Comparison of ENCODE assay signal across 8 cellular contexts in genomic region chr4:2962614-2963184, GRCh38. TPM values are rescaled to one million over a fixed set of nuclear protein-coding genes. Genes with fewer than 3 reads are reported as not detected.
DNase-seq lines count a peak whose midpoint lies in the region; ATAC-seq and TF ChIP-seq lines count a peak whose summit lies in the region.

No MANE protein-coding gene starts in this region.

- H3K4me3 ChIP-seq in HFF-Myc (replicated peaks; ENCODE audit: low read depth, low read length) (peak overlapping the region; percentile 96), NB4 (ENCODE audit: low read depth, low read length) (peak overlapping the region; percentile 76), adrenal gland (peak overlapping the region; percentile 20 to 93 (median 69)), hepatocyte (peak overlapping the region; percentile 63)

- peaks cover 8% of the 10 kb centered on the region for H4K20me1 ChIP-seq in hepatocyte (ENCODE audit: insufficient read depth, poor library complexity, severe bottlenecking)

- H3K79me2 ChIP-seq in hepatocyte = peaks cover 56% of the 10 kb centered on the region

- no peak for TF ChIP-seq POLR2A in NB4 (IDR thresholded peaks at IDR 0.05; ENCODE audit: extremely low read depth, insufficient read length)
- no peak for TF ChIP-seq POLR2A in adrenal gland (IDR thresholded peaks at IDR 0.05)

- H3K4me2 ChIP-seq in hepatocyte = peak overlapping the region; percentile 88

- peak overlapping the region; percentile 83 to 95 (median 89) for H3K27ac ChIP-seq in adrenal gland
- peak overlapping the region; percentile 91 for H3K27ac ChIP-seq in hepatocyte

- WGBS in adrenal gland, 4 donors = 0 to 1% (median 0%) methylated on average over 25 to 43 of the region's 43 CpGs
- under 1% methylated on average over 43 of the region's 43 CpGs for WGBS in hepatocyte (ENCODE audit: low lambda C conversion rate, missing lambda C conversion rate)

- no peak for DNase-seq in activated T-cell treated with anti-CD3 and anti-CD28 coated beads, Interleukin-2, amount 50 U/mL, for 24 hours
- no peak for DNase-seq in activated T-cell treated with anti-CD3 and anti-CD28 coated beads, Interleukin-2, amount 50 U/mL, for 1 hour
- no peak for DNase-seq in HFF-Myc (ENCODE audit: extremely low read depth, low read depth)
- DNase-seq in NB4 (ENCODE audit: low read depth) = peak; percentile 83
- peak in 6 of 7 donors; percentile 61 to 82 (median 69) for DNase-seq in adrenal gland
- DNase-seq in hepatocyte (ENCODE audit: low spot score) = peak; percentile 68
- no peak for DNase-seq in sciatic nerve (ENCODE audit: low spot score)
- DNase-seq in COLO829 (ENCODE audit: low spot score) = no peak

- TF ChIP-seq CTCF in HFF-Myc (IDR thresholded peaks at IDR 0.05; ENCODE audit: low read depth, low read length, missing control alignments) (no peak), NB4 (IDR thresholded peaks at IDR 0.05; ENCODE audit: low read depth, low read length) (no peak), adrenal gland (IDR thresholded peaks at IDR 0.05) (no peak), hepatocyte (IDR thresholded peaks at IDR 0.05; ENCODE audit: poor library complexity) (no peak)

- intact Hi-C loops in adrenal gland (cut with DNase I) (no loop called here), sciatic nerve (cut with DNase I) (no loop called here)

- peak overlapping the region; percentile 54 for H2AFZ ChIP-seq in hepatocyte

- no peaks in the 10 kb centered on the region for H3K9me3 Mint-ChIP-seq in activated T-cell treated with anti-CD3 and anti-CD28 coated beads, Interleukin-2, amount 50 U/mL, for 24 hours

- ATAC-seq in sciatic nerve = peak; percentile 47

- peak overlapping the region; percentile 85 for H3K27ac Mint-ChIP-seq in activated T-cell treated with anti-CD3 and anti-CD28 coated beads, Interleukin-2, amount 50 U/mL, for 24 hours

- no peaks in the 10 kb centered on the region for H3K9me3 ChIP-seq in adrenal gland (replicated peaks in 1 of 3)
- no peaks in the 10 kb centered on the region for H3K9me3 ChIP-seq in hepatocyte (ENCODE audit: low read depth)

- peaks cover 46% of the 10 kb centered on the region for H3K36me3 Mint-ChIP-seq in activated T-cell treated with anti-CD3 and anti-CD28 coated beads, Interleukin-2, amount 50 U/mL, for 24 hours (ENCODE audit: low read depth)

- H3K36me3 ChIP-seq in adrenal gland (replicated peaks in 1 of 2) = no peaks in the 10 kb centered on the region
- H3K36me3 ChIP-seq in hepatocyte (replicated peaks; ENCODE audit: insufficient read depth, low read depth) = no peaks in the 10 kb centered on the region

- peaks cover 16 to 25% of the 10 kb centered on the region in 2 donors for H3K4me1 ChIP-seq in adrenal gland (replicated peaks in 1 of 2)
- H3K4me1 ChIP-seq in hepatocyte (ENCODE audit: insufficient read depth) = peaks cover 22% of the 10 kb centered on the region

- peaks cover 44% of the 10 kb centered on the region for H3K4me1 Mint-ChIP-seq in activated T-cell treated with anti-CD3 and anti-CD28 coated beads, Interleukin-2, amount 50 U/mL, for 24 hours (ENCODE audit: low read depth)

- no peaks in the 10 kb centered on the region for H3K9me2 ChIP-seq in hepatocyte (replicated peaks; ENCODE audit: insufficient read depth)

- no peaks in the 10 kb centered on the region for H3K27me3 Mint-ChIP-seq in activated T-cell treated with anti-CD3 and anti-CD28 coated beads, Interleukin-2, amount 50 U/mL, for 24 hours

- peak overlapping the region; percentile 81 for H3K4me3 Mint-ChIP-seq in activated T-cell treated with anti-CD3 and anti-CD28 coated beads, Interleukin-2, amount 50 U/mL, for 24 hours

- no peaks in the 10 kb centered on the region for H3K27me3 ChIP-seq in adrenal gland
- no peaks in the 10 kb centered on the region for H3K27me3 ChIP-seq in hepatocyte

RNA-seq across cellular contexts. Expression of gene NOP14, which starts 0.5 kb away (rescaled TPM):
- total RNA-seq in adrenal gland (10 to 100 TPM; 16.4 to 56.5 (median 23.3) TPM), hepatocyte (18.2 and 22.7 TPM in 2 replicates), sciatic nerve (20.0 TPM)
- polyA plus RNA-seq in adrenal gland (10 to 100 TPM; 20.9 to 41.6 (median 25.5) TPM), hepatocyte (18.8 and 21.7 TPM in 2 replicates)

RNA-seq across cellular contexts. Expression of gene GRK4, which starts 0.7 kb away (rescaled TPM):
- total RNA-seq in adrenal gland (1 to 10 TPM; 4.7 to 9.5 (median 7.4) TPM), hepatocyte (4.9 and 5.4 TPM in 2 replicates), sciatic nerve (14.8 TPM)
- polyA plus RNA-seq in adrenal gland (10 to 100 TPM in 2 of 3 donors, 1 to 10 TPM in 1; 8.1 to 20.1 (median 10.2) TPM), hepatocyte (5.5 and 6.1 TPM in 2 replicates)

Comparison
In these comparisons a context has a peak if more than half of its experiments do, and no peak if none do; other contexts are left out.
1. DNase-seq: peak in NB4 (single experiment), adrenal gland (6 of 7) and hepatocyte (single experiment); none in activated T-cell treated with anti-CD3 and anti-CD28 coated beads, Interleukin-2, amount 50 U/mL, for 24 hours (single experiment), activated T-cell treated with anti-CD3 and anti-CD28 coated beads, Interleukin-2, amount 50 U/mL, for 1 hour (single experiment), HFF-Myc (single experiment), sciatic nerve (single experiment) and COLO829 (single experiment).
2. Peak in every context shown above with its lines, with median percentiles within 50 percentile points of each other: H3K4me3 ChIP-seq.